Comparison of ENCODE assay signal across 23 cellular contexts in genomic region chrX:19487520-19488200, GRCh38. TPM values are rescaled to one million over a fixed set of nuclear protein-coding genes. Genes with fewer than 3 reads are reported as not detected.
"Had no signal": no experiment of that assay in that cellular context is flagged by ENCODE, and none has a peak within 500 bp of the region (broad histone marks: within the 10 kb centered on the region; RNA-seq: fewer than 3 reads in every experiment).

No MANE protein-coding gene starts in this region.

- H3K36me3 ChIP-seq: ascending aorta, breast epithelium, esophagus muscularis mucosa, neural progenitor cell, tibial nerve, uterus, WERI-Rb-1 had no signal

- H3K4me1 ChIP-seq: ascending aorta, breast epithelium, esophagus muscularis mucosa, neural progenitor cell, tibial nerve, uterus had no signal

- H3K4me2 ChIP-seq: hepatocyte, neural progenitor cell had no signal

- H3K4me3 Mint-ChIP-seq: activated CD4-positive, alpha-beta T cell treated with anti-CD3 and anti-CD28 coated beads, Interleukin-2, amount 10 ng/mL, durations not matched to agents 7 days and 5 days; activated CD8-positive, alpha-beta T cell treated with anti-CD3 and anti-CD28 coated beads, Interleukin-2, amount 10 ng/mL, durations not matched to agents 7 days and 5 days; activated T-cell treated with anti-CD3 and anti-CD28 coated beads, Interleukin-2, amount 50 U/mL, for 24 hours; activated T-helper 17 cell treated with anti-CD3 and anti-CD28 coated beads, Interleukin-2, amount 50 U/mL, for 72 hours; central memory CD8-positive, alpha-beta T cell; effector memory CD8-positive, alpha-beta T cell; naive thymus-derived CD8-positive, alpha-beta T cell; neural progenitor cell; stimulated activated naive CD8-positive, alpha-beta T cell treated with anti-CD3 and anti-CD28 coated beads, Interleukin-15, amount 100 ng/mL, for 72 hours had no signal

- H3K27me3 ChIP-seq: ascending aorta, esophagus muscularis mucosa, hepatocyte, neural progenitor cell, tibial nerve, uterus had no signal

- H3K9me3 ChIP-seq: ascending aorta, breast epithelium, esophagus muscularis mucosa, tibial nerve, uterus had no signal

- H3K27ac ChIP-seq: ascending aorta, breast epithelium, dorsolateral prefrontal cortex, esophagus muscularis mucosa, hepatocyte, neural progenitor cell, tibial nerve, uterus, WERI-Rb-1 had no signal

- H3K36me3 Mint-ChIP-seq: activated naive CD4-positive, alpha-beta T cell treated with anti-CD3 and anti-CD28 coated beads, Interleukin-2, amount 50 U/mL, for 72 hours; naive thymus-derived CD8-positive, alpha-beta T cell; neural progenitor cell had no signal

- H3K27ac Mint-ChIP-seq: activated CD4-positive, alpha-beta T cell treated with anti-CD3 and anti-CD28 coated beads, Interleukin-2, amount 10 ng/mL, durations not matched to agents 7 days and 5 days; activated CD8-positive, alpha-beta T cell treated with anti-CD3 and anti-CD28 coated beads, Interleukin-2, amount 10 ng/mL, durations not matched to agents 7 days and 5 days; activated naive CD4-positive, alpha-beta T cell treated with anti-CD3 and anti-CD28 coated beads, Interleukin-2, amount 50 U/mL, for 72 hours; activated T-cell treated with anti-CD3 and anti-CD28 coated beads, Interleukin-2, amount 50 U/mL, for 24 hours; activated T-helper 17 cell treated with anti-CD3 and anti-CD28 coated beads, Interleukin-2, amount 50 U/mL, for 72 hours; effector memory CD8-positive, alpha-beta T cell; naive thymus-derived CD8-positive, alpha-beta T cell; neural progenitor cell; progenitor cell of endocrine pancreas; stimulated activated naive CD8-positive, alpha-beta T cell treated with anti-CD3 and anti-CD28 coated beads, Interleukin-15, amount 100 ng/mL, for 72 hours had no signal

- H3K4me3 ChIP-seq: ascending aorta, breast epithelium, dorsolateral prefrontal cortex, esophagus muscularis mucosa, hepatocyte, neural progenitor cell, tibial nerve, uterus had no signal

- H2AFZ ChIP-seq: hepatocyte, neural progenitor cell had no signal

- DNase-seq: activated CD4-positive, alpha-beta T cell treated with anti-CD3 and anti-CD28 coated beads, Interleukin-2, amount 10 ng/mL, durations not matched to agents 7 days and 5 days; activated CD4-positive, CD25-positive, alpha-beta regulatory T cell treated with anti-CD3 and anti-CD28 coated beads, Interleukin-2, amount 50 U/mL, for 72 hours; activated CD8-positive, alpha-beta T cell treated with anti-CD3 and anti-CD28 coated beads, Interleukin-2, amount 10 ng/mL, durations not matched to agents 7 days and 5 days; activated T-cell treated with anti-CD3 and anti-CD28 coated beads, Interleukin-2, amount 50 U/mL, for 24 hours; dorsolateral prefrontal cortex; effector memory CD8-positive, alpha-beta T cell; glutamatergic neuron; left cardiac atrium; naive thymus-derived CD8-positive, alpha-beta T cell; stimulated activated naive CD8-positive, alpha-beta T cell treated with anti-CD3 and anti-CD28 coated beads, Interleukin-15, amount 100 ng/mL, for 72 hours; T-helper 1 cell; uterus; WERI-Rb-1 had no signal

- H3K4me1 Mint-ChIP-seq: activated T-helper 17 cell treated with anti-CD3 and anti-CD28 coated beads, Interleukin-2, amount 50 U/mL, for 72 hours; central memory CD8-positive, alpha-beta T cell; neural progenitor cell; stimulated activated naive CD8-positive, alpha-beta T cell treated with anti-CD3 and anti-CD28 coated beads, Interleukin-15, amount 100 ng/mL, for 72 hours had no signal

- H3K9me3 Mint-ChIP-seq: activated CD4-positive, alpha-beta T cell treated with anti-CD3 and anti-CD28 coated beads, Interleukin-2, amount 10 ng/mL, durations not matched to agents 7 days and 5 days; activated naive CD4-positive, alpha-beta T cell treated with anti-CD3 and anti-CD28 coated beads, Interleukin-2, amount 50 U/mL, for 72 hours; activated T-cell treated with anti-CD3 and anti-CD28 coated beads, Interleukin-2, amount 50 U/mL, for 24 hours; activated T-helper 17 cell treated with anti-CD3 and anti-CD28 coated beads, Interleukin-2, amount 50 U/mL, for 72 hours; central memory CD8-positive, alpha-beta T cell; effector memory CD8-positive, alpha-beta T cell; stimulated activated naive CD8-positive, alpha-beta T cell treated with anti-CD3 and anti-CD28 coated beads, Interleukin-15, amount 100 ng/mL, for 72 hours had no signal

- H3K79me2 ChIP-seq: hepatocyte had no signal

- ATAC-seq: activated CD8-positive, alpha-beta T cell treated with anti-CD3 and anti-CD28 coated beads, Interleukin-2, amount 10 ng/mL, durations not matched to agents 7 days and 5 days; activated naive CD4-positive, alpha-beta T cell treated with anti-CD3 and anti-CD28 coated beads, Interleukin-2, amount 50 U/mL, for 72 hours; activated T-helper 17 cell treated with anti-CD3 and anti-CD28 coated beads, Interleukin-2, amount 50 U/mL, for 72 hours; effector memory CD8-positive, alpha-beta T cell; left cardiac atrium; naive thymus-derived CD8-positive, alpha-beta T cell; stimulated activated naive CD8-positive, alpha-beta T cell treated with anti-CD3 and anti-CD28 coated beads, Interleukin-15, amount 100 ng/mL, for 72 hours had no signal

- H3K9ac ChIP-seq: neural progenitor cell had no signal

RNA-seq across cellular contexts. Expression of gene MAP3K15, which starts 27.6 kb away (rescaled TPM):
- total RNA-seq: breast epithelium, tibial nerve had no signal
